Comparison of ENCODE assay signal across 1 cellular context in the genomic region with DNA sequence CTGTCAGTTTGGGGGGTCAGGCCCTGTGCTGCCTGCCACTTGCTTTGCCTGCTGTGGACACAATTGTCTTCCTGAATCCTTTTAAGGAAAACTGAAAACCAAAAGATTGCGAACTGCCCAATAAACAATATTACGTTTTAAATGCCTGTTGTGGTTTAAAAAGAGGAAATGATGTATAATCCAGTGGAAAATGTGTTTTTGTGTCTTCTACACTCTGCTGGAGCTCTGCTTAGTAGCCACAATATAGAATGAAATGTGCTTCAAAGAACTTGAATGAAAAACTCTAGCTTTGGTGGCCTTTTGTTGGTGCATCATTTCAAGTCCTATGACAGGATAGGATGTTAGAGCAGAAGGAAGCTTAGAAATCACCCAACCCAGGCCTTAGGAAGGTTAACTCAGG.
TF ChIP-seq lines count a peak whose summit lies in the region.

No MANE protein-coding gene starts in this region.

TF ChIP-seq in HepG2, 621 proteins besides CTCF, POLR2A, EP300 and RAD21:
- TF ChIP-seq MAFG (CRISPR knock-in tag; IDR thresholded peaks at IDR 0.05), result no peak
- no peak for TF ChIP-seq ZBTB38 (CRISPR knock-in tag; IDR thresholded peaks at IDR 0.05)
- no peak for TF ChIP-seq ZNF10 (CRISPR knock-in tag; IDR thresholded peaks at IDR 0.05; ENCODE audit: borderline replicate concordance, low read depth)
- no peak for TF ChIP-seq RAD51 (IDR thresholded peaks at IDR 0.05; ENCODE audit: borderline replicate concordance)
- TF ChIP-seq GATAD1 (CRISPR knock-in tag; IDR thresholded peaks at IDR 0.05), result no peak
- no peak for TF ChIP-seq ZBTB8A (CRISPR knock-in tag; IDR thresholded peaks at IDR 0.05; ENCODE audit: borderline replicate concordance, low read depth)
- TF ChIP-seq ZNF607 (CRISPR knock-in tag; IDR thresholded peaks at IDR 0.05; ENCODE audit: borderline replicate concordance), result no peak
- TF ChIP-seq HNRNPLL (IDR thresholded peaks at IDR 0.05; ENCODE audit: low read depth, low read length, poor library complexity, severe bottlenecking), result no peak
- TF ChIP-seq ZFP36L2 (CRISPR knock-in tag; IDR thresholded peaks at IDR 0.05), result no peak
- TF ChIP-seq RCOR2 (CRISPR knock-in tag; IDR thresholded peaks at IDR 0.05), result no peak
- TF ChIP-seq ZNF639 (CRISPR knock-in tag; conservative IDR thresholded peaks at IDR 0.05), result no peak
- no peak for TF ChIP-seq MTA3 (CRISPR knock-in tag; IDR thresholded peaks at IDR 0.05)
